Comparison of ENCODE assay signal across 18 cellular contexts in genomic region chr1:207329469-207329868, GRCh38. TPM values are rescaled to one million over a fixed set of nuclear protein-coding genes. Genes with fewer than 3 reads are reported as not detected.
A peak's percentile ranks its signal among the peaks of the same experiment; 100 is the strongest.
DNase-seq lines count a peak whose midpoint lies in the region; ATAC-seq and TF ChIP-seq lines count a peak whose summit lies in the region.
"Had no signal": no experiment of that assay in that cellular context is flagged by ENCODE, and none has a peak within 500 bp of the region (broad histone marks: within the 10 kb centered on the region; RNA-seq: fewer than 3 reads in every experiment).

No MANE protein-coding gene starts in this region.

- H3K36me3 Mint-ChIP-seq in natural killer cell: peaks cover 48% of the 10 kb centered on the region
- peaks cover 55% of the 10 kb centered on the region for H3K36me3 Mint-ChIP-seq in natural killer cell treated with Interleukin-12 subunit alpha and Interleukin-12 subunit beta and Interleukin-15 and Interleukin-18, amount 100 ng/mL, for 72 hours
- H3K36me3 Mint-ChIP-seq in WTC11: peaks cover 30% of the 10 kb centered on the region
- H3K36me3 Mint-ChIP-seq in memory B cell: peaks cover 36% of the 10 kb centered on the region

- H3K4me3 Mint-ChIP-seq in natural killer cell (no peak overlapping the region), WTC11 (no peak overlapping the region), memory B cell (no peak overlapping the region)
- no peak overlapping the region for H3K4me3 Mint-ChIP-seq in natural killer cell treated with Interleukin-12 subunit alpha and Interleukin-12 subunit beta and Interleukin-15 and Interleukin-18, amount 100 ng/mL, for 72 hours
- H3K4me3 Mint-ChIP-seq: CD4-positive, alpha-beta memory T cell; H9 had no signal

- peaks cover 14 to 18% of the 10 kb centered on the region in 2 donors for H3K4me1 Mint-ChIP-seq in natural killer cell
- H3K4me1 Mint-ChIP-seq in natural killer cell treated with Interleukin-12 subunit alpha and Interleukin-12 subunit beta and Interleukin-15 and Interleukin-18, amount 100 ng/mL, for 72 hours (ENCODE audit: low read depth in 2 of 2): peaks cover 21 to 43% of the 10 kb centered on the region in 2 donors
- no peaks in the 10 kb centered on the region for H3K4me1 Mint-ChIP-seq in WTC11
- peaks cover 33% of the 10 kb centered on the region for H3K4me1 Mint-ChIP-seq in memory B cell
- H3K4me1 Mint-ChIP-seq: H9 had no signal

- ATAC-seq in natural killer cell (peak in 2 of 3 donors; percentile 15 to 17), WTC11 (no peak), memory B cell (ENCODE audit: low read depth) (peak; percentile 2), GM21526 (IDR thresholded peaks at IDR 0.05; ENCODE audit: low FRiP score, unreplicated experiment) (no peak), GM19463 (IDR thresholded peaks at IDR 0.05; ENCODE audit: unreplicated experiment) (no peak)
- ATAC-seq in natural killer cell treated with Interleukin-12 subunit alpha and Interleukin-12 subunit beta and Interleukin-15 and Interleukin-18, amount 100 ng/mL, for 72 hours: no peak

- CTCF ChIA-PET in WTC11 (lab: Charles Lee): no interaction called here

- H3K27ac Mint-ChIP-seq in natural killer cell: no peak overlapping the region
- no peak overlapping the region for H3K27ac Mint-ChIP-seq in natural killer cell treated with Interleukin-12 subunit alpha and Interleukin-12 subunit beta and Interleukin-15 and Interleukin-18, amount 100 ng/mL, for 72 hours
- H3K27ac Mint-ChIP-seq in WTC11: no peak overlapping the region
- peak overlapping the region; percentile 86 for H3K27ac Mint-ChIP-seq in memory B cell
- H3K27ac Mint-ChIP-seq: H9 had no signal

- DNase-seq in natural killer cell (no peak), WTC11 (ENCODE audit: low spot score) (no peak), memory B cell (ENCODE audit: low spot score in 2 of 2) (no peak), DMS 273 (lab: John Stamatoyannopoulos, UW; ENCODE audit: unreplicated experiment) (no peak), OCI-M1 (lab: John Stamatoyannopoulos, UW) (no peak)
- no peak for DNase-seq in natural killer cell treated with Interleukin-12 subunit alpha and Interleukin-12 subunit beta and Interleukin-15 and Interleukin-18, amount 100 ng/mL, for 72 hours (ENCODE audit: low spot score)
- DNase-seq: AML-193, H9, MV-4-11, NCI-H1436, NCI-H2029 treated with DMSO at 0.1 percent for 48 hours, NCI-H510A, NCI-H82, Peyer's patch, Right ventricle myocardium superior had no signal

- intact Hi-C loops in natural killer cell (cut with micrococcal nuclease): loop anchor here (10.0 kb wide), 2 partner anchors 405 to 495 kb away; partner anchors contain the start of gene FCMR

- H3K9me3 Mint-ChIP-seq in natural killer cell (peaks cover 3% of the 10 kb centered on the region in 2 donors), WTC11 (peaks cover 4% of the 10 kb centered on the region; the same call in 1 of the 2 replicates), memory B cell (peaks cover 1% of the 10 kb centered on the region)
- H3K9me3 Mint-ChIP-seq in natural killer cell treated with Interleukin-12 subunit alpha and Interleukin-12 subunit beta and Interleukin-15 and Interleukin-18, amount 100 ng/mL, for 72 hours: peaks cover 11% of the 10 kb centered on the region
- H3K9me3 Mint-ChIP-seq: H9 had no signal

- POLR2A ChIA-PET in WTC11 (lab: Charles Lee): interaction anchor here (1.9 kb wide), 1 partner anchor 8 kb away, joined by 4 read pairs; the partner anchor contains the start of gene CD55

- TF ChIP-seq CTCF in natural killer cell (IDR thresholded peaks at IDR 0.05) (no peak), WTC11 (IDR thresholded peaks at IDR 0.05) (no peak)

- H3K27me3 Mint-ChIP-seq in natural killer cell (ENCODE audit: low read depth in 2 of 2): no peaks in the 10 kb centered on the region
- H3K27me3 Mint-ChIP-seq in natural killer cell treated with Interleukin-12 subunit alpha and Interleukin-12 subunit beta and Interleukin-15 and Interleukin-18, amount 100 ng/mL, for 72 hours: no peaks in the 10 kb centered on the region
- H3K27me3 Mint-ChIP-seq in WTC11 (ENCODE audit: low read depth): no peaks in the 10 kb centered on the region
- H3K27me3 Mint-ChIP-seq in memory B cell: no peaks in the 10 kb centered on the region
- H3K27me3 Mint-ChIP-seq: CD4-positive, alpha-beta memory T cell had no signal

TF ChIP-seq in WTC11, 78 proteins besides CTCF, POLR2A, EP300 and RAD21:
- no peak for TF ChIP-seq MAX (CRISPR knock-in tag; IDR thresholded peaks at IDR 0.05)
- TF ChIP-seq ZNF121 (CRISPR knock-in tag; IDR thresholded peaks at IDR 0.05): peak; percentile 13; the same call in 1 of the 2 replicates

RNA-seq across cellular contexts. Expression of gene CD55, which starts 8.0 kb away (rescaled TPM):
- total RNA-seq in natural killer cell (100 to 1,000 TPM in 2 of 3 donors, 10 to 100 TPM in 1; 80.7 to 138 (median 113) TPM), WTC11 (2021) (17.2 to 18.8 TPM (median 18.1 TPM) in 3 replicates)
- total RNA-seq in natural killer cell treated with Interleukin-12 subunit alpha and Interleukin-12 subunit beta and Interleukin-15 and Interleukin-18, amount 100 ng/mL, for 72 hours: 10 to 100 TPM; 41.5 to 84.0 TPM

Comparison
In these comparisons a context has a peak if more than half of its experiments do, and no peak if none do; other contexts are left out.
1. ATAC-seq: peak in natural killer cell (2 of 3) and memory B cell (single experiment); none in natural killer cell treated with Interleukin-12 subunit alpha and Interleukin-12 subunit beta and Interleukin-15 and Interleukin-18, amount 100 ng/mL, for 72 hours (0 of 2), WTC11 (single experiment), GM21526 (single experiment) and GM19463 (single experiment).